26 cellular contexts compared by ENCODE assay signal in the genomic region with DNA sequence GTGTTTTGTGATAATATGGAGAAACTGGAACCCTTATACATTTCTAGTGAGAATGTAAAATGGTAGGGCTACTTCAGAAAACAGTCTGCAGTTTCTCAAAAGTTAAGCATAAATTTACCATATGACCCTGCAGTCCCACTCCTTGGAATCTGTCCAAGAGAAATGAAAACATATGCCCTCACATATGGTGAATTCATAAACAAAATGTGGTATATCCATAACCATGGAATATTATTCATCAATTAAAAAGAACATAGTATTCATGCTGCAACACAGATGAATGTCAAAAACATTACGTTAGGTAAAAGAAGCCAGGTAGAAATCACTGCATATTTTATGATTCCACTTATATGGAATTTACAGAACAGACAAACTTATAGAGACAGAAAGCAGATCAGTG. TPM values are rescaled to one million over a fixed set of nuclear protein-coding genes. Genes with fewer than 3 reads are reported as not detected.
DNase-seq lines count a peak whose midpoint lies in the region; ATAC-seq, FAIRE-seq and TF ChIP-seq lines count a peak whose summit lies in the region.
"Had no signal": no experiment of that assay in that cellular context is flagged by ENCODE, and none has a peak within 500 bp of the region (broad histone marks: within the 10 kb centered on the region; RNA-seq: fewer than 3 reads in every experiment).

No MANE protein-coding gene starts in this region.

- in situ Hi-C loops in IMR-90 (cut with MboI; ENCODE audit: low sequenced_read_pairs): no loop called here
- in situ Hi-C loops in K562 (cut with MboI): no loop called here
- in situ Hi-C loops in gastrocnemius medialis (cut with MboI; ENCODE audit: low sequenced_read_pairs in 4 of 4): no loop called here

- no peak overlapping the region for H4K91ac ChIP-seq in IMR-90 (ENCODE audit: insufficient read depth, low read depth, low read length)

- no peak overlapping the region for H4K5ac ChIP-seq in IMR-90 (ENCODE audit: low read depth, low read length)

- H3K9me1 ChIP-seq in IMR-90 (ENCODE audit: insufficient read depth, low read length) (peaks cover 2% of the 10 kb centered on the region; the same call in 1 of the 2 replicates), K562 (ENCODE audit: control insufficient read depth, insufficient read depth, low read length) (no peaks in the 10 kb centered on the region)

- H2BK5ac ChIP-seq in IMR-90 (ENCODE audit: low read depth, low read length, poor library complexity, severe bottlenecking): no peak overlapping the region

- TF ChIP-seq EP300 in SK-N-SH (IDR thresholded peaks at IDR 0.05; ENCODE audit: borderline replicate concordance in 1 of 2, low read depth in 1 of 2, low read length in 1 of 2): no peak
- TF ChIP-seq EP300 in K562 (IDR thresholded peaks at IDR 0.05; ENCODE audit: low read length): no peak

- intact Hi-C loops in IMR-90 (cut with micrococcal nuclease): no loop called here
- intact Hi-C loops in K562 (cut with micrococcal nuclease): no loop called here
- intact Hi-C loops in gastrocnemius medialis (cut with DNase I; ENCODE audit: low total_unique reads): loop anchor here (5.0 kb wide), 1 partner anchor 45 kb away; no protein-coding TSS in a partner anchor
- intact Hi-C loops in left ventricle myocardium inferior (cut with micrococcal nuclease): no loop called here

- H3K4me1 ChIP-seq in SK-N-SH (ENCODE audit: control insufficient read depth in 1 of 2, insufficient read depth in 2 of 2, low read depth in 1 of 2, low read length in 1 of 2) (peaks cover 0 to 18% of the 10 kb centered on the region in 2 experiments; a peak in 3 of 4 replicates), IMR-90 (ENCODE audit: control insufficient read depth, insufficient read depth, low read length) (peaks cover 2% of the 10 kb centered on the region), K562 (replicated peaks in 1 of 2; ENCODE audit: control insufficient read depth in 2 of 2, insufficient read depth in 2 of 2, low read length in 2 of 2) (peaks cover 0 to 4% of the 10 kb centered on the region in 2 experiments; a peak in 2 of 5 replicates), gastrocnemius medialis (peaks cover 49 to 58% of the 10 kb centered on the region in 2 donors), left ventricle myocardium inferior (peaks cover 56% of the 10 kb centered on the region)

- CTCF ChIA-PET in SK-N-SH (lab: Yijun Ruan, JAX): no interaction called here
- CTCF ChIA-PET in IMR-90 (lab: Yijun Ruan, JAX): no interaction called here
- CTCF ChIA-PET in K562 (lab: Yijun Ruan, JAX; ENCODE audit: low intra/inter-chr PET ratio): no interaction called here

- dilution Hi-C loops in IMR-90 (cut with HindIII; ENCODE audit: low sequenced_read_pairs, unreplicated experiment): no loop called here

- H2AK5ac ChIP-seq in IMR-90 (ENCODE audit: low read depth, low read length): no peak overlapping the region

- WGBS in SK-N-SH (ENCODE audit: low lambda C conversion rate): 95% methylated on average over 1 of the region's 1 CpG
- no CpG with 5 or more reads among the region's 1 CpG for WGBS in IMR-90 (ENCODE audit: extremely low coverage in 2 of 2, insufficient read length in 1 of 2), 2 experiments
- WGBS in K562 (ENCODE audit: insufficient coverage, low coverage, missing lambda C conversion rate): 88% methylated on average over 1 of the region's 1 CpG

- FAIRE-seq in K562 (lab: Jason Lieb, UNC): no peak
- FAIRE-seq: A549, D721Med, G401.6, GM12892, GM19239, H1 had no signal

- H3F3A ChIP-seq in SK-N-SH (replicated peaks; ENCODE audit: insufficient read depth): peaks cover 33% of the 10 kb centered on the region

- no peak overlapping the region for H2BK120ac ChIP-seq in IMR-90 (ENCODE audit: low read depth, low read length)

- H3K4me2 ChIP-seq in SK-N-SH (no peak overlapping the region), IMR-90 (ENCODE audit: low read depth, low read length) (no peak overlapping the region), K562 (ENCODE audit: insufficient read depth, low read length) (no peak overlapping the region)
- H3K4me2 ChIP-seq: A549; BLaER1 treated with 17β-estradiol and CSF1 and Interleukin-3, amounts not matched to agents 10 nM and 100 nM had no signal

- no peak overlapping the region for H3K9ac ChIP-seq in SK-N-SH
- H3K9ac ChIP-seq in IMR-90 (ENCODE audit: low read depth, low read length): no peak overlapping the region
- H3K9ac ChIP-seq in K562 (ENCODE audit: insufficient read depth in 1 of 2, low read depth in 2 of 2, low read length in 2 of 2): no peak overlapping the region
- H3K9ac ChIP-seq: BLaER1 treated with 17β-estradiol and CSF1 and Interleukin-3, amounts not matched to agents 10 nM and 100 nM; GM23248 had no signal

- no peak overlapping the region for H2AK9ac ChIP-seq in IMR-90 (replicated peaks; ENCODE audit: low read depth, low read length, poor library complexity)

- TF ChIP-seq POLR2A in IMR-90 (IDR thresholded peaks at IDR 0.05; ENCODE audit: low read depth, low read length) (no peak), K562 (conservative IDR thresholded peaks at IDR 0.05) (no peak), gastrocnemius medialis (IDR thresholded peaks at IDR 0.05) (no peak)

- peaks cover 0 to 9% of the 10 kb centered on the region in 2 experiments for H3K36me3 ChIP-seq in SK-N-SH (replicated peaks in 1 of 2; ENCODE audit: control insufficient read depth in 1 of 2, insufficient read depth in 2 of 2, low read length in 1 of 2)
- no peaks in the 10 kb centered on the region for H3K36me3 ChIP-seq in IMR-90 (ENCODE audit: control insufficient read depth, insufficient read depth, low read length)
- H3K36me3 ChIP-seq in K562 (ENCODE audit: control insufficient read depth, insufficient read depth, low read length): no peaks in the 10 kb centered on the region
- H3K36me3 ChIP-seq in gastrocnemius medialis: no peaks in the 10 kb centered on the region
- H3K36me3 ChIP-seq in left ventricle myocardium inferior: no peaks in the 10 kb centered on the region
- H3K36me3 ChIP-seq: BE2C had no signal

- H3K79me2 ChIP-seq in SK-N-SH (ENCODE audit: insufficient read depth) (peaks cover 96% of the 10 kb centered on the region), K562 (ENCODE audit: control insufficient read depth, insufficient read depth, low read length) (peaks cover 88% of the 10 kb centered on the region)

- TF ChIP-seq RAD21 in SK-N-SH (IDR thresholded peaks at IDR 0.05; ENCODE audit: low read length) (no peak), IMR-90 (IDR thresholded peaks at IDR 0.05; ENCODE audit: low read length) (no peak), K562 (CRISPR knock-in tag; conservative IDR thresholded peaks at IDR 0.05 in 1 of 2, IDR thresholded peaks at IDR 0.05 in 1 of 2) (no peak)

- peaks cover 0 to 21% of the 10 kb centered on the region in 2 experiments; a peak in 3 of 4 replicates for H3K79me1 ChIP-seq in IMR-90 (ENCODE audit: low read depth in 1 of 2, low read length in 2 of 2)

- no peak overlapping the region for H3K27ac ChIP-seq in SK-N-SH (ENCODE audit: low read depth in 2 of 2, low read length in 1 of 2)
- H3K27ac ChIP-seq in IMR-90 (ENCODE audit: insufficient read depth, low read length): no peak overlapping the region
- no peak overlapping the region for H3K27ac ChIP-seq in K562 (ENCODE audit: extremely low read depth, low read depth, low read length)
- peak overlapping the region; percentile 47 to 61 (median 54) for H3K27ac ChIP-seq in gastrocnemius medialis
- no peak overlapping the region for H3K27ac ChIP-seq in left ventricle myocardium inferior (replicated peaks)
- H3K27ac ChIP-seq: A549; BLaER1 treated with 17β-estradiol and CSF1 and Interleukin-3, amounts not matched to agents 10 nM and 100 nM; GM23248 had no signal

- POLR2A ChIA-PET in SK-N-SH (lab: Yijun Ruan, JAX) (no interaction called here), IMR-90 (lab: Charles Lee; ENCODE audit: unreplicated experiment) (no interaction called here), K562 (lab: Yijun Ruan, JAX) (interaction anchor here (1.0 kb wide), 1 partner anchor 11 kb away, joined by 3 read pairs; no protein-coding TSS in a partner anchor)

- no peak overlapping the region for H3K56ac ChIP-seq in IMR-90 (ENCODE audit: extremely low read depth, insufficient read depth, low read length)

- no peaks in the 10 kb centered on the region for H3K9me2 ChIP-seq in SK-N-SH

- H3K27me3 ChIP-seq in SK-N-SH (ENCODE audit: insufficient read depth) (no peaks in the 10 kb centered on the region), IMR-90 (ENCODE audit: control insufficient read depth, insufficient read depth, low read length) (no peaks in the 10 kb centered on the region), K562 (ENCODE audit: control insufficient read depth in 2 of 2, insufficient read depth in 2 of 2, low read length in 2 of 2) (no peaks in the 10 kb centered on the region), gastrocnemius medialis (no peaks in the 10 kb centered on the region), left ventricle myocardium inferior (ENCODE audit: low read depth) (no peaks in the 10 kb centered on the region)
- H3K27me3 ChIP-seq: BE2C; BLaER1 treated with 17β-estradiol and CSF1 and Interleukin-3, amounts not matched to agents 10 nM and 100 nM had no signal

- no peak overlapping the region for H3K14ac ChIP-seq in IMR-90 (replicated peaks; ENCODE audit: low read depth, low read length)

- peaks cover 88% of the 10 kb centered on the region for H4K20me1 ChIP-seq in SK-N-SH (ENCODE audit: insufficient read depth)
- peaks cover 78% of the 10 kb centered on the region for H4K20me1 ChIP-seq in IMR-90 (ENCODE audit: insufficient read depth, low read length)
- H4K20me1 ChIP-seq in K562 (replicated peaks; ENCODE audit: control insufficient read depth, insufficient read depth, low read length): no peaks in the 10 kb centered on the region; the same call in 1 of the 2 replicates

- no peak overlapping the region for H2BK20ac ChIP-seq in IMR-90 (ENCODE audit: low read depth, low read length)

- DNase-seq in SK-N-SH (no peak), IMR-90 (no peak), K562 (ENCODE audit: extremely low read depth in 1 of 4, low spot score in 3 of 4) (no peak), gastrocnemius medialis (no peak), HT-29 (ENCODE audit: low spot score) (no peak), NCI-H128 (lab: John Stamatoyannopoulos, UW; ENCODE audit: unreplicated experiment) (no peak), left ventricle myocardium inferior (no peak)
- DNase-seq: 8988T; ACHN; AML-193; BE2C; CD4-positive, alpha-beta T cell; CD8-positive, alpha-beta memory T cell; DMS153; DND-41; GM23248; H7; HCEC 1CT had no signal

- no peak overlapping the region for H2BK15ac ChIP-seq in IMR-90 (ENCODE audit: low read depth, low read length)

- BruUV-seq in IMR-90 (replicated peaks; lab: Mats Ljungman, UMichigan) (TSS peak; percentile 10), K562 (replicated peaks; lab: Mats Ljungman, UMichigan) (no TSS peak)

- no peak for ATAC-seq in SK-N-SH treated with all-trans-retinoic acid at 6 μM for 48 hours
- ATAC-seq in IMR-90 (ENCODE audit: low read depth): no peak
- no peak for ATAC-seq in K562
- no peak for ATAC-seq in gastrocnemius medialis
- ATAC-seq: A549 had no signal

- no peak for TF ChIP-seq CTCF in SK-N-SH (IDR thresholded peaks at IDR 0.05)
- TF ChIP-seq CTCF in IMR-90 (conservative IDR thresholded peaks at IDR 0.05; ENCODE audit: low read depth, low read length): no peak
- TF ChIP-seq CTCF in K562 (IDR thresholded peaks at IDR 0.05 in 2 of 3, conservative IDR thresholded peaks at IDR 0.05 in 1 of 3; ENCODE audit: insufficient read depth in 2 of 3, low read depth in 1 of 3, low read length in 3 of 3): no peak
- no peak for TF ChIP-seq CTCF in gastrocnemius medialis (IDR thresholded peaks at IDR 0.05 in 4 of 5, conservative IDR thresholded peaks at IDR 0.05 in 1 of 5)
- no peak for TF ChIP-seq CTCF in left ventricle myocardium inferior (IDR thresholded peaks at IDR 0.05; ENCODE audit: borderline replicate concordance)

- H3K9me3 ChIP-seq in SK-N-SH (peaks cover 7% of the 10 kb centered on the region; the same call in 1 of the 2 replicates), IMR-90 (ENCODE audit: control insufficient read depth, insufficient read depth, low read length) (no peaks in the 10 kb centered on the region), K562 (replicated peaks; ENCODE audit: control insufficient read depth, insufficient read depth, low read depth, low read length) (no peaks in the 10 kb centered on the region), gastrocnemius medialis (no peaks in the 10 kb centered on the region), left ventricle myocardium inferior (replicated peaks) (peaks cover 15% of the 10 kb centered on the region)
- H3K9me3 ChIP-seq: BE2C had no signal

- no peak overlapping the region for H4K8ac ChIP-seq in IMR-90 (ENCODE audit: low read depth in 2 of 2, low read length in 2 of 2)

- no peak overlapping the region for H3K23ac ChIP-seq in IMR-90 (ENCODE audit: low read depth, low read length)

- H3K18ac ChIP-seq in IMR-90 (ENCODE audit: low read depth, low read length): no peak overlapping the region

- H3K4me3 ChIP-seq in SK-N-SH (ENCODE audit: low read depth in 2 of 2, low read length in 1 of 2) (no peak overlapping the region), IMR-90 (ENCODE audit: insufficient read depth, low read depth, low read length) (no peak overlapping the region), K562 (no peak overlapping the region), gastrocnemius medialis (no peak overlapping the region), left ventricle myocardium inferior (no peak overlapping the region)
- H3K4me3 ChIP-seq: A549; BLaER1 treated with 17β-estradiol and CSF1 and Interleukin-3, amounts not matched to agents 10 nM and 100 nM; GM23248 had no signal

- H3K4ac ChIP-seq in IMR-90 (ENCODE audit: low read depth, low read length): no peak overlapping the region

- no peak overlapping the region for H2AFZ ChIP-seq in SK-N-SH (ENCODE audit: low read depth)
- H2AFZ ChIP-seq in IMR-90 (replicated peaks; ENCODE audit: low read length, poor library complexity): no peak overlapping the region
- H2AFZ ChIP-seq in K562 (ENCODE audit: low read depth, low read length): no peak overlapping the region
- H2AFZ ChIP-seq: GM23248 had no signal

RNA-seq across cellular contexts. Expression of a gene that starts 11.8 kb away (rescaled TPM):
- polyA plus RNA-seq in SK-N-SH (2012; rRNA removed): 4.2 and 4.9 TPM in 2 replicates
- 6.5 and 8.4 TPM in 2 replicates for polyA plus RNA-seq in SK-N-SH (2012; cell fraction: cytosol; rRNA removed)
- polyA plus RNA-seq in SK-N-SH (2012; cell fraction: nucleus; rRNA removed): 2.9 and 5.3 TPM in 2 replicates
- total RNA-seq in IMR-90 (2012; rRNA removed): 28.3 and 59.7 TPM in 2 replicates
- 7.1 and 9.0 TPM in 2 replicates for polyA plus RNA-seq in IMR-90 (2012; rRNA removed)
- 1.2 and 1.8 TPM in 2 replicates for polyA plus RNA-seq in IMR-90 (2012; cell fraction: cytosol; rRNA removed)
- 1.1 and 6.1 TPM in 2 replicates for polyA plus RNA-seq in IMR-90 (2012; cell fraction: nucleus; rRNA removed; ENCODE audit: low replicate concordance)
- 16.6 and 83.8 TPM in 2 replicates for total RNA-seq in K562 (2011; cell fraction: chromatin; rRNA removed; ENCODE audit: low replicate concordance)
- 4.2 and 6.4 TPM in 2 replicates for total RNA-seq in K562 (2011; cell fraction: nucleolus; rRNA removed)
- total RNA-seq in K562 (2011; cell fraction: nucleoplasm; rRNA removed): 16.1 and 32.0 TPM in 2 replicates
- 14.3 and 15.0 TPM in 2 replicates for total RNA-seq in K562 (2014; rRNA removed)
- 28.4 and 35.3 TPM in 2 replicates for total RNA-seq in K562 (2014; rRNA removed; fragmentation: Illumina TruSeq; extraction: Trizol)
- 28.1 and 30.6 TPM in 2 replicates for total RNA-seq in K562 (2015; rRNA removed; fragmentation: Illumina TruSeq; extraction: Trizol)
- total RNA-seq in K562 (2021): 21.2 and 22.1 TPM in 2 replicates
- polyA plus RNA-seq in K562 (2011; rRNA removed): 6.8 and 10.6 TPM in 2 replicates
- 1.6 and 3.5 TPM in 2 replicates for polyA plus RNA-seq in K562 (2011; cell fraction: cytosol; rRNA removed)
- polyA plus RNA-seq in K562 (2011; cell fraction: nucleus; rRNA removed): 4.2 and 5.4 TPM in 2 replicates
- polyA plus RNA-seq in K562 (2012): 10.8 and 12.3 TPM in 2 replicates
- 13.4 and 16.5 TPM in 2 replicates for polyA plus RNA-seq in K562 (2014; fragmentation: Illumina TruSeq; extraction: Trizol)
- 1 to 10 TPM; 4.9 to 6.0 TPM for polyA plus RNA-seq in K562 (2014; fragmentation: Nextera tagmentation; extraction: Ambion mirVana)
- polyA plus RNA-seq in K562 (2014; rRNA removed): 10.6 and 10.7 TPM in 2 replicates
- polyA minus RNA-seq in K562 (2011; rRNA and poly(A)+ RNA removed): 47.6 and 51.9 TPM in 2 replicates
- 13.8 and 19.1 TPM in 2 replicates for polyA minus RNA-seq in K562 (2011; cell fraction: cytosol; rRNA and poly(A)+ RNA removed)
- 13.7 and 34.7 TPM in 2 replicates for polyA minus RNA-seq in K562 (2011; cell fraction: nucleus; rRNA and poly(A)+ RNA removed)
- total RNA-seq in gastrocnemius medialis: 10 to 100 TPM; 42.0 to 85.4 (median 70.7) TPM
- 37.1 and 39.4 TPM in 2 replicates for total RNA-seq in HT-29 (2014; rRNA removed; shearing (Covaris generic))
- total RNA-seq in left ventricle myocardium inferior: 30.2 TPM

Comparison
In these comparisons a context has a peak if more than half of its experiments do, and no peak if none do; other contexts are left out.
1. H3K27ac ChIP-seq: peak in gastrocnemius medialis (4 of 4); none in SK-N-SH (0 of 2), IMR-90 (single experiment), K562 (single experiment) and left ventricle myocardium inferior (single experiment).